ENCODE assay signal across 26 cellular contexts in the genomic region with DNA sequence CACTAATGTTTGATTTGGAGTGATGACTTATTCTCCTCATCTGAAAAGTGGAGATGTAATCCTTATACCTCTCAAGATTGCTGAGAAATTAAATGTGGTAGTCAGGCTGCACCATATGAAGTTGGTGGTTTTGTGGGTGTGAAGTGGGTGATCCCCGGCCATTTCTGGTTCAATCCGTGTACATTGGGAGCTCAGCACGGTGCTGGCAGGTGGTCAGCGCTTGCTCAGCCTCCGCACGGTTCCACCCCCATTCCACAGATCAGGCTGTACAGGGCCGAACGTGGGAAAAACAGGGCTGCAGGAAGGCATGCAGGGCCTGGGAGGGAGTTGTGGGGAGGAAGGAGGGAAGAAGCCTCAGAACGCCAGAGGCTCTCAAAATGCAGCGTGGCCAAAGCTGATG.
"Had no signal": no experiment of that assay in that cellular context is flagged by ENCODE, and none has a peak within 500 bp of the region (broad histone marks: within the 10 kb centered on the region; RNA-seq: fewer than 3 reads in every experiment).

No MANE protein-coding gene starts in this region.

- H3K27me3 ChIP-seq: esophagus squamous epithelium, pancreas, right lobe of liver, suprapubic skin, transverse colon, upper lobe of right lung, uterus had no signal

- H3K4me3 Mint-ChIP-seq: effector memory CD8-positive, alpha-beta T cell; mesothelial cell of epicardium; naive thymus-derived CD4-positive, alpha-beta T cell; stimulated activated memory B cell treated with anti-CD40 and anti-IgM and Interleukin-4, amounts not matched to agents 10 μg/mL and 1 μg/mL and 100 μg/mL, for 72 hours; stimulated activated naive CD8-positive, alpha-beta T cell treated with anti-CD3 and anti-CD28 coated beads, Interleukin-15, Interleukin-2, amounts not matched to agents 100 ng/mL and 50 ng/mL, for 24 hours had no signal

- H3K4me2 ChIP-seq: smooth muscle cell had no signal

- ATAC-seq: effector memory CD8-positive, alpha-beta T cell; left lobe of liver; mucosa of descending colon; naive thymus-derived CD4-positive, alpha-beta T cell; pancreas; right lobe of liver; stimulated activated memory B cell treated with anti-CD40 and anti-IgM and Interleukin-4, amounts not matched to agents 10 μg/mL and 1 μg/mL and 100 μg/mL, for 72 hours; upper lobe of right lung had no signal

- H3K4me1 ChIP-seq: pancreas, right lobe of liver, upper lobe of right lung, uterus had no signal

- H3K9me3 Mint-ChIP-seq: effector memory CD8-positive, alpha-beta T cell; mesothelial cell of epicardium; stimulated activated memory B cell treated with anti-CD40 and anti-IgM and Interleukin-4, amounts not matched to agents 10 μg/mL and 1 μg/mL and 100 μg/mL, for 72 hours; stimulated activated naive CD8-positive, alpha-beta T cell treated with anti-CD3 and anti-CD28 coated beads, Interleukin-15, Interleukin-2, amounts not matched to agents 100 ng/mL and 50 ng/mL, for 24 hours had no signal

- DNase-seq: cerebellar nuclear complex; cortex of kidney; effector memory CD8-positive, alpha-beta T cell; erythroblast; esophagus squamous epithelium; foreskin melanocyte; kidney; mesenchymal stem cell; mucosa of descending colon; naive thymus-derived CD4-positive, alpha-beta T cell; pancreas; right lobe of liver; stimulated activated CD4-positive, alpha-beta T cell treated with anti-CD3 and anti-CD28 coated beads, Interleukin-12 subunit alpha, Interleukin-12 subunit beta, amount 100 ng/mL, for 4 hours; stimulated activated CD4-positive, alpha-beta T cell treated with anti-CD3 and anti-CD28 coated beads, Interleukin-1b, Interleukin-23, amount 100 ng/mL, for 48 hours; stimulated activated CD4-positive, alpha-beta T cell treated with anti-CD3 and anti-CD28 coated beads, Interleukin-4, amount 100 ng/mL, for 1 hour; transverse colon; upper lobe of right lung; uterus had no signal

- H3K27ac Mint-ChIP-seq: effector memory CD8-positive, alpha-beta T cell; mesothelial cell of epicardium; naive thymus-derived CD4-positive, alpha-beta T cell; stimulated activated memory B cell treated with anti-CD40 and anti-IgM and Interleukin-4, amounts not matched to agents 10 μg/mL and 1 μg/mL and 100 μg/mL, for 72 hours; stimulated activated naive CD8-positive, alpha-beta T cell treated with anti-CD3 and anti-CD28 coated beads, Interleukin-15, Interleukin-2, amounts not matched to agents 100 ng/mL and 50 ng/mL, for 24 hours had no signal

- H3K36me3 ChIP-seq: esophagus squamous epithelium, neutrophil, pancreas, right lobe of liver, suprapubic skin, transverse colon, upper lobe of right lung, uterus had no signal

- H3K4me3 ChIP-seq: esophagus squamous epithelium, lung, mucosa of descending colon, pancreas, right lobe of liver, smooth muscle cell, suprapubic skin, transverse colon, upper lobe of right lung, uterus had no signal

- H3K4me1 Mint-ChIP-seq: mesothelial cell of epicardium; stimulated activated memory B cell treated with anti-CD40 and anti-IgM and Interleukin-4, amounts not matched to agents 10 μg/mL and 1 μg/mL and 100 μg/mL, for 72 hours had no signal

- H3K27ac ChIP-seq: esophagus squamous epithelium, neutrophil, pancreas, right lobe of liver, suprapubic skin, transverse colon, upper lobe of right lung, uterus had no signal

- H3K9me3 ChIP-seq: esophagus squamous epithelium, mucosa of descending colon, neutrophil, pancreas, right lobe of liver, suprapubic skin, transverse colon, upper lobe of right lung, uterus had no signal
